Comparison of ENCODE assay signal across 21 cellular contexts in the genomic region with DNA sequence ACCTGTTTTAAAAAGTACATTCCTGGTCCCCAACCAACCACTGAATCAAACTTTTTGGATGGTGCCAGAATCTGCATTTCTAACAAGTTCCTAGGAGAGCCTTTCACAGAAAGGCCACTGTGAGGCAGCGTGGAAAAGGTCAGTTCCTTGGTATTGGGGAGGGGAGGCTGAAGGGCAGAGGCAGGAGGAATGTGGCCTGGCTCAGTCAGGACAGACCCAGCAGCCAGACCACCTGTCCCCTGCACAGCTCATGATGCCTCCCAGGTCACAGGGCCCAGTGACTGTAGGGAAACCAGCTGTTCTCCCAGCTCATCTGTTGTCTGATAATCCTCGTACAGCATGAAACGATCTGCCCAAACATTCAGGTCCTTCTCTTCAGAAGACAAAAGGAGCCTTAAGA.
A peak's percentile ranks its signal among the peaks of the same experiment; 100 is the strongest.
DNase-seq lines count a peak whose midpoint lies in the region; ATAC-seq and TF ChIP-seq lines count a peak whose summit lies in the region.
"Had no signal": no experiment of that assay in that cellular context is flagged by ENCODE, and none has a peak within 500 bp of the region (broad histone marks: within the 10 kb centered on the region; RNA-seq: fewer than 3 reads in every experiment).

No MANE protein-coding gene starts in this region.

- H3K27me3 Mint-ChIP-seq in H9 (ENCODE audit: low read depth) (no peaks in the 10 kb centered on the region), osteocyte (ENCODE audit: unreplicated experiment) (no peaks in the 10 kb centered on the region)
- H3K27me3 Mint-ChIP-seq: activated B cell treated with CpG ODN at 0.5 μM for 24 hours had no signal

- no peaks in the 10 kb centered on the region for H4K20me1 ChIP-seq in H9 (ENCODE audit: control insufficient read depth, insufficient read depth, insufficient read length)

- H3K4ac ChIP-seq in H9 (ENCODE audit: low read depth, low read length), result no peak overlapping the region

- peak; percentile 32; the same call in 2 of the 3 replicates for TF ChIP-seq CTCF in H9 (conservative IDR thresholded peaks at IDR 0.05)
- no peak for TF ChIP-seq CTCF in osteocyte (IDR thresholded peaks at IDR 0.05)
- TF ChIP-seq CTCF in mucosa of descending colon (IDR thresholded peaks at IDR 0.05), result no peak

- intact Hi-C loops in mucosa of descending colon (cut with DNase I, micrococcal nuclease), result no loop called here

- H2BK15ac ChIP-seq in H9 (ENCODE audit: low read depth, low read length), result no peak overlapping the region

- H3K23ac ChIP-seq in H9 (ENCODE audit: insufficient read length, low read depth, low read length), result no peak overlapping the region

- no peak overlapping the region for H4K91ac ChIP-seq in H9 (ENCODE audit: insufficient read length, low read depth, low read length)

- H2AFZ ChIP-seq in H9 (ENCODE audit: low read length), result no peak overlapping the region

- H3K79me2 ChIP-seq in H9 (ENCODE audit: insufficient read depth, low read length), result no peaks in the 10 kb centered on the region; the same call in 1 of the 2 replicates

- no peak overlapping the region for H2BK5ac ChIP-seq in H9 (ENCODE audit: insufficient read length, low read length)

- no peak overlapping the region for H3K27ac ChIP-seq in H9 (ENCODE audit: insufficient read length, low read depth, low read length)
- peak overlapping the region; percentile 36 for H3K27ac ChIP-seq in epithelial cell of prostate
- H3K27ac ChIP-seq: heart right ventricle, transverse colon had no signal

- H3K79me1 ChIP-seq in H9 (ENCODE audit: insufficient read depth, low read depth, low read length, poor library complexity, severe bottlenecking), result no peaks in the 10 kb centered on the region

- H3K9me3 Mint-ChIP-seq in H9, result no peaks in the 10 kb centered on the region
- H3K9me3 Mint-ChIP-seq in osteocyte (ENCODE audit: unreplicated experiment), result no peaks in the 10 kb centered on the region
- H3K9me3 Mint-ChIP-seq: activated CD4-positive, alpha-beta memory T cell treated with anti-CD3 and anti-CD28 coated beads for 36 hours; activated naive CD8-positive, alpha-beta T cell treated with anti-CD3 and anti-CD28 coated beads, Interleukin-2, amount 10 ng/mL, durations not matched to agents 7 days and 5 days; central memory CD8-positive, alpha-beta T cell; HFFc6; immature natural killer cell had no signal

- H3K14ac ChIP-seq in H9 (ENCODE audit: insufficient read depth, low read length), result no peak overlapping the region

- no peaks in the 10 kb centered on the region for H3K36me3 ChIP-seq in mucosa of descending colon (ENCODE audit: low read depth)
- H3K36me3 ChIP-seq: MG63, transverse colon had no signal

- peaks cover 28 to 30% of the 10 kb centered on the region in 2 experiments for H3K4me1 Mint-ChIP-seq in H9
- H3K4me1 Mint-ChIP-seq in osteocyte (ENCODE audit: unreplicated experiment), result peaks cover 66% of the 10 kb centered on the region
- H3K4me1 Mint-ChIP-seq: central memory CD8-positive, alpha-beta T cell had no signal

- peak overlapping the region in 2 of 3 experiments; percentile 27 to 28; a peak in 1 of 7 replicates for H3K27ac Mint-ChIP-seq in H9
- H3K27ac Mint-ChIP-seq in osteocyte (ENCODE audit: unreplicated experiment), result peak overlapping the region; percentile 82
- H3K27ac Mint-ChIP-seq: activated B cell treated with CpG ODN at 0.5 μM for 24 hours; activated CD4-positive, alpha-beta memory T cell treated with anti-CD3 and anti-CD28 coated beads for 36 hours; activated naive CD8-positive, alpha-beta T cell treated with anti-CD3 and anti-CD28 coated beads, Interleukin-2, amount 10 ng/mL, durations not matched to agents 7 days and 5 days; immature natural killer cell had no signal

- no peak overlapping the region for H3T11ph ChIP-seq in H9 (ENCODE audit: low read length)

- no peak overlapping the region for H3K4me3 Mint-ChIP-seq in H9
- H3K4me3 Mint-ChIP-seq in osteocyte (ENCODE audit: unreplicated experiment), result no peak overlapping the region
- H3K4me3 Mint-ChIP-seq: activated B cell treated with CpG ODN at 0.5 μM for 24 hours; activated CD4-positive, alpha-beta memory T cell treated with anti-CD3 and anti-CD28 coated beads for 36 hours; activated naive CD8-positive, alpha-beta T cell treated with anti-CD3 and anti-CD28 coated beads, Interleukin-2, amount 10 ng/mL, durations not matched to agents 7 days and 5 days; central memory CD8-positive, alpha-beta T cell; HFFc6; immature natural killer cell had no signal

- H3K56ac ChIP-seq in H9 (ENCODE audit: insufficient read length, low read depth, low read length), result no peak overlapping the region

- no peak overlapping the region for H3K4me3 ChIP-seq in mucosa of descending colon
- H3K4me3 ChIP-seq: heart right ventricle, MG63, transverse colon had no signal

- no peaks in the 10 kb centered on the region for H3K23me2 ChIP-seq in H9 (ENCODE audit: insufficient read length, low read depth, low read length, poor library complexity, severe bottlenecking)

- no peaks in the 10 kb centered on the region for H3K27me3 ChIP-seq in H9 (ENCODE audit: insufficient read depth, low read length)
- H3K27me3 ChIP-seq: heart right ventricle, MG63, transverse colon had no signal

- no peak overlapping the region for H2BK12ac ChIP-seq in H9 (ENCODE audit: insufficient read length, low read depth, low read length)

- H4K8ac ChIP-seq in H9 (replicated peaks; ENCODE audit: insufficient read length, low read depth, low read length), result no peak overlapping the region

- no peak for ATAC-seq in mucosa of descending colon
- ATAC-seq: heart right ventricle, left lobe of liver had no signal

- no peak overlapping the region for H3K18ac ChIP-seq in H9 (ENCODE audit: insufficient read length, low read depth, low read length)

- H3K4me1 ChIP-seq in H9 (ENCODE audit: insufficient read depth, low read length) (no peaks in the 10 kb centered on the region), mucosa of descending colon (ENCODE audit: low read depth) (peaks cover 7% of the 10 kb centered on the region)

- no peak overlapping the region for H2BK120ac ChIP-seq in H9 (ENCODE audit: low read depth, low read length, poor library complexity, severe bottlenecking)

- DNase-seq in H9, result no peak
- peak; percentile 38 for DNase-seq in NCI-H82 treated with DMSO at 0.1 percent for 48 hours (lab: John Stamatoyannopoulos, UW; ENCODE audit: unreplicated experiment)
- DNase-seq in epithelial cell of prostate (ENCODE audit: low read depth, low spot score), result no peak
- DNase-seq in osteocyte (ENCODE audit: extremely low spot score, unreplicated experiment), result no peak
- no peak for DNase-seq in OCI-M2 (lab: John Stamatoyannopoulos, UW; ENCODE audit: unreplicated experiment)
- no peak for DNase-seq in DMS79 treated with DMSO at 0.1 percent for 48 hours (lab: John Stamatoyannopoulos, UW)
- DNase-seq in NCI-H748 treated with DMSO at 0.1 percent for 48 hours (lab: John Stamatoyannopoulos, UW), result no peak
- DNase-seq in mucosa of descending colon, result no peak
- DNase-seq: activated B cell treated with CpG ODN at 0.5 μM for 24 hours; activated CD4-positive, alpha-beta memory T cell treated with anti-CD3 and anti-CD28 coated beads for 36 hours; activated naive CD8-positive, alpha-beta T cell treated with anti-CD3 and anti-CD28 coated beads, Interleukin-2, amount 10 ng/mL, durations not matched to agents 7 days and 5 days; heart right ventricle; HFFc6; immature natural killer cell; MG63; NCI-H1417 treated with DMSO at 0.1 percent for 48 hours; NCI-H2107; T1000; transverse colon had no signal

- H3K36me3 Mint-ChIP-seq in H9 (ENCODE audit: insufficient read depth in 1 of 3, low read depth in 3 of 3) (peaks cover 5 to 30% (median 12%) of the 10 kb centered on the region in 3 experiments; a peak in 5 of 7 replicates), osteocyte (ENCODE audit: unreplicated experiment) (peaks cover 18% of the 10 kb centered on the region)
- H3K36me3 Mint-ChIP-seq: activated CD4-positive, alpha-beta memory T cell treated with anti-CD3 and anti-CD28 coated beads for 36 hours; activated naive CD8-positive, alpha-beta T cell treated with anti-CD3 and anti-CD28 coated beads, Interleukin-2, amount 10 ng/mL, durations not matched to agents 7 days and 5 days; immature natural killer cell had no signal

- WGBS in H9 (ENCODE audit: extremely low coverage, insufficient read length, low lambda C conversion rate), result no CpG with 5 or more reads among the region's 3 CpGs

- H2BK20ac ChIP-seq in H9 (ENCODE audit: low read depth, low read length, poor library complexity, severe bottlenecking), result no peak overlapping the region

- H2AK5ac ChIP-seq in H9 (ENCODE audit: insufficient read length, low read length), result no peak overlapping the region

- H3K4me2 ChIP-seq in H9 (ENCODE audit: insufficient read depth, insufficient read length, low read length), result no peak overlapping the region

- H4K5ac ChIP-seq in H9 (ENCODE audit: insufficient read length, low read depth, low read length), result no peak overlapping the region

- no peak overlapping the region for H3K9ac ChIP-seq in H9 (ENCODE audit: extremely low read depth, insufficient read length, low read length)

- H3K9me3 ChIP-seq in H9 (ENCODE audit: control insufficient read depth, low read depth, low read length), result no peaks in the 10 kb centered on the region
- H3K9me3 ChIP-seq in mucosa of descending colon, result no peaks in the 10 kb centered on the region
- H3K9me3 ChIP-seq: heart right ventricle, MG63, transverse colon had no signal
